ENCODE assay signal across 1 cellular context in genomic region chr1:159005676-159006075, GRCh38.
TF ChIP-seq lines count a peak whose summit lies in the region.

No MANE protein-coding gene starts in this region.

TF ChIP-seq in H1, 55 proteins besides CTCF, POLR2A, EP300 and RAD21:
- no peak for TF ChIP-seq CHD7 (IDR thresholded peaks at IDR 0.05; ENCODE audit: insufficient replicate concordance, low read length)
